Comparison of ENCODE assay signal across 2 cellular contexts in the genomic region with DNA sequence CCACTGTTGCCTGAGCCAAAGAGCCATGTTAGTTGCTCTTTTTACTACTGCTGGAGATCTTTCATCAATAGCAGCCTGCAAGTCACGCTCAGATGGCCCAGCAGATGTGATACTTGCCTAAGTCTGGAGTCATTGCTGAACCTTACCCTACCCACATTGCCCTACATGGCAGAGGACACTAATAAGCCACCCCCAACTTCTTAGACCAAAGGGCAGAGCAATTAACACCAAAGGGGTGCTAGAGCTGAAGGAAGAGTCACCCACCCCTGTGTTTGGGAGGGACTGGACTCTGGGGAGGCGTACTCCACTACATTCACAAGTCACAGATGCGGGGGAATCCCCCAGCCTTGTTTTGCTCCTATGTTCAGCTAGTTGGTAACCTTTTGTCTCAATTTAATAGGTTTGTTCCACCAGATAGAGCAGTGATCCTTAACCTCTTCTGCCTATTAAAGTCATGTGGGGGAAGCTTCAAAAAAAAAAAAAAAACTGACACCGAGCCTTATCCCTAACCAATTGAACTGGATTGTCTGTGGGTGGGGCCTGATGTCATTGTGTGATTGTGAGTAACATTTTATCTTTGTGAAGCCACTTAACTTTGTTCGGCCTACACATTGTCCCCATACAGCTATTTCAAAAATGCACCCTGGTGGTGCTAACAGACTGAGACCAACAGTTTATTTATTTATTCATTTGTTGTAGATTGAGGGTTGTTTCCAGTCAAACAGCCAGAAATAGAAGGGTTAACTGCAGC.
TF ChIP-seq lines count a peak whose summit lies in the region.

No MANE protein-coding gene starts in this region.

TF ChIP-seq in H1, 55 proteins besides CTCF, POLR2A, EP300 and RAD21 (continued from another document):
- no peak for TF ChIP-seq HDAC2 (IDR thresholded peaks at IDR 0.05; ENCODE audit: borderline replicate concordance in 1 of 2, low read depth in 2 of 2, low read length in 2 of 2)
- no peak for TF ChIP-seq RXRA (IDR thresholded peaks at IDR 0.05; ENCODE audit: insufficient read depth, low read depth, low read length)
- TF ChIP-seq KDM1A (IDR thresholded peaks at IDR 0.05; ENCODE audit: borderline replicate concordance, low read length) = no peak
- no peak for TF ChIP-seq KDM4A (IDR thresholded peaks at IDR 0.05; ENCODE audit: low read depth, low read length, severe bottlenecking)
- TF ChIP-seq CHD1 (IDR thresholded peaks at IDR 0.05; ENCODE audit: low read depth, low read length) = no peak
- no peak for TF ChIP-seq TAF7 (optimal IDR thresholded peaks at IDR 0.05; ENCODE audit: borderline replicate concordance, low read depth, low read length)
- no peak for TF ChIP-seq PHF8 (conservative IDR thresholded peaks at IDR 0.05; ENCODE audit: low read depth, low read length)
- no peak for TF ChIP-seq GTF2F1 (IDR thresholded peaks at IDR 0.05; ENCODE audit: borderline replicate concordance, low read depth, low read length)
TF ChIP-seq in H1: peak in this region for 0.

TF ChIP-seq in SK-N-SH treated with all-trans-retinoic acid at 6 μM for 48 hours, 23 proteins besides CTCF, POLR2A, EP300 and RAD21:
- TF ChIP-seq, protein P1, sequence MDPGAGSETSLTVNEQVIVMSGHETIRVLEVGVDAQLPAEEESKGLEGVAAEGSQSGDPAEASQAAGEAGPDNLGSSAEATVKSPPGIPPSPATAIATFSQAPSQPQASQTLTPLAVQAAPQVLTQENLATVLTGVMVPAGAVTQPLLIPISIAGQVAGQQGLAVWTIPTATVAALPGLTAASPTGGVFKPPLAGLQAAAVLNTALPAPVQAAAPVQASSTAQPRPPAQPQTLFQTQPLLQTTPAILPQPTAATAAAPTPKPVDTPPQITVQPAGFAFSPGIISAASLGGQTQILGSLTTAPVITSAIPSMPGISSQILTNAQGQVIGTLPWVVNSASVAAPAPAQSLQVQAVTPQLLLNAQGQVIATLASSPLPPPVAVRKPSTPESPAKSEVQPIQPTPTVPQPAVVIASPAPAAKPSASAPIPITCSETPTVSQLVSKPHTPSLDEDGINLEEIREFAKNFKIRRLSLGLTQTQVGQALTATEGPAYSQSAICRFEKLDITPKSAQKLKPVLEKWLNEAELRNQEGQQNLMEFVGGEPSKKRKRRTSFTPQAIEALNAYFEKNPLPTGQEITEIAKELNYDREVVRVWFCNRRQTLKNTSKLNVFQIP (CRISPR knock-in tag; IDR thresholded peaks at IDR 0.05; ENCODE audit: borderline replicate concordance, low read depth) = no peak
- TF ChIP-seq, protein P2, sequence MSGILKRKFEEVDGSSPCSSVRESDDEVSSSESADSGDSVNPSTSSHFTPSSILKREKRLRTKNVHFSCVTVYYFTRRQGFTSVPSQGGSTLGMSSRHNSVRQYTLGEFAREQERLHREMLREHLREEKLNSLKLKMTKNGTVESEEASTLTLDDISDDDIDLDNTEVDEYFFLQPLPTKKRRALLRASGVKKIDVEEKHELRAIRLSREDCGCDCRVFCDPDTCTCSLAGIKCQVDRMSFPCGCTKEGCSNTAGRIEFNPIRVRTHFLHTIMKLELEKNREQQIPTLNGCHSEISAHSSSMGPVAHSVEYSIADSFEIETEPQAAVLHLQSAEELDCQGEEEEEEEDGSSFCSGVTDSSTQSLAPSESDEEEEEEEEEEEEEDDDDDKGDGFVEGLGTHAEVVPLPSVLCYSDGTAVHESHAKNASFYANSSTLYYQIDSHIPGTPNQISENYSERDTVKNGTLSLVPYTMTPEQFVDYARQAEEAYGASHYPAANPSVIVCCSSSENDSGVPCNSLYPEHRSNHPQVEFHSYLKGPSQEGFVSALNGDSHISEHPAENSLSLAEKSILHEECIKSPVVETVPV (CRISPR knock-in tag; IDR thresholded peaks at IDR 0.05) = no peak
- TF ChIP-seq ESRRG (CRISPR knock-in tag; IDR thresholded peaks at IDR 0.05) (no peak), BACH2 (CRISPR knock-in tag; IDR thresholded peaks at IDR 0.05; ENCODE audit: borderline replicate concordance) (no peak), SNAI2 (CRISPR knock-in tag; IDR thresholded peaks at IDR 0.05) (no peak), ARNTL (CRISPR knock-in tag; IDR thresholded peaks at IDR 0.05; ENCODE audit: borderline replicate concordance, low read depth) (no peak), ZFP30 (CRISPR knock-in tag; IDR thresholded peaks at IDR 0.05) (no peak), RARB (CRISPR knock-in tag; IDR thresholded peaks at IDR 0.05) (no peak), TOX (CRISPR knock-in tag; IDR thresholded peaks at IDR 0.05; ENCODE audit: borderline replicate concordance) (no peak), ZNF8 (CRISPR knock-in tag; IDR thresholded peaks at IDR 0.05) (no peak)
- TF ChIP-seq, protein P3, sequence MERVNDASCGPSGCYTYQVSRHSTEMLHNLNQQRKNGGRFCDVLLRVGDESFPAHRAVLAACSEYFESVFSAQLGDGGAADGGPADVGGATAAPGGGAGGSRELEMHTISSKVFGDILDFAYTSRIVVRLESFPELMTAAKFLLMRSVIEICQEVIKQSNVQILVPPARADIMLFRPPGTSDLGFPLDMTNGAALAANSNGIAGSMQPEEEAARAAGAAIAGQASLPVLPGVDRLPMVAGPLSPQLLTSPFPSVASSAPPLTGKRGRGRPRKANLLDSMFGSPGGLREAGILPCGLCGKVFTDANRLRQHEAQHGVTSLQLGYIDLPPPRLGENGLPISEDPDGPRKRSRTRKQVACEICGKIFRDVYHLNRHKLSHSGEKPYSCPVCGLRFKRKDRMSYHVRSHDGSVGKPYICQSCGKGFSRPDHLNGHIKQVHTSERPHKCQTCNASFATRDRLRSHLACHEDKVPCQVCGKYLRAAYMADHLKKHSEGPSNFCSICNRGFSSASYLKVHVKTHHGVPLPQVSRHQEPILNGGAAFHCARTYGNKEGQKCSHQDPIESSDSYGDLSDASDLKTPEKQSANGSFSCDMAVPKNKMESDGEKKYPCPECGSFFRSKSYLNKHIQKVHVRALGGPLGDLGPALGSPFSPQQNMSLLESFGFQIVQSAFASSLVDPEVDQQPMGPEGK (CRISPR knock-in tag; IDR thresholded peaks at IDR 0.05; ENCODE audit: borderline replicate concordance) = no peak
